1 cellular context compared by ENCODE assay signal in genomic region chr2:9474361-9475117, GRCh38.
TF ChIP-seq lines count a peak whose summit lies in the region.

IAH1 (plus strand) TSS chr2:9474551; CDS start chr2:9474567, 16 bp downstream.

TF ChIP-seq in GM12878, 131 proteins besides CTCF, POLR2A, EP300 and RAD21 (continued from another document):
- TF ChIP-seq ZNF687 (IDR thresholded peaks at IDR 0.05) (peak; percentile 75), BACH1 (IDR thresholded peaks at IDR 0.05; ENCODE audit: borderline replicate concordance) (peak; percentile 96; the same call in 1 of the 2 replicates), SIN3A (IDR thresholded peaks at IDR 0.05; ENCODE audit: low read depth, low read length) (peak; percentile 72), ASH2L (IDR thresholded peaks at IDR 0.05; ENCODE audit: borderline replicate concordance, low read depth) (0 out of 2 replicates have a peak, but pooled peaks have one; percentile 60), LARP7 (IDR thresholded peaks at IDR 0.05) (peak; percentile 88; the same call in 1 of the 2 replicates), KLF5 (IDR thresholded peaks at IDR 0.05; ENCODE audit: partially characterized antibody) (peak; percentile 48), YY1 (IDR thresholded peaks at IDR 0.05; ENCODE audit: low read depth, low read length) (peak; percentile 82), EED (IDR thresholded peaks at IDR 0.05; ENCODE audit: low read depth) (peak; percentile 17; the same call in 1 of the 2 replicates), NFXL1 (IDR thresholded peaks at IDR 0.05; ENCODE audit: borderline replicate concordance) (no peak), RCOR1 (conservative IDR thresholded peaks at IDR 0.05; ENCODE audit: low read depth, low read length) (no peak), NR2F1 (conservative IDR thresholded peaks at IDR 0.05) (peak; percentile 62), POLR2AphosphoS5 (IDR thresholded peaks at IDR 0.05; ENCODE audit: low read length) (0 out of 2 replicates have a peak, but pooled peaks have one; percentile 46), SMARCA5 (IDR thresholded peaks at IDR 0.05) (peak; percentile 75; the same call in 1 of the 2 replicates), NR2C1 (IDR thresholded peaks at IDR 0.05) (no peak; the same call in 1 of the 2 replicates), NBN (IDR thresholded peaks at IDR 0.05) (no peak; the same call in 1 of the 2 replicates), TAF1 (IDR thresholded peaks at IDR 0.05; ENCODE audit: borderline replicate concordance, low read depth, low read length) (peak; percentile 78; the same call in 1 of the 2 replicates), SUPT20H (IDR thresholded peaks at IDR 0.05; ENCODE audit: borderline replicate concordance, control insufficient read depth, low read depth, low read length) (no peak), IKZF1 (conservative IDR thresholded peaks at IDR 0.05) (peak; percentile 86), ATF2 (IDR thresholded peaks at IDR 0.05; ENCODE audit: low read length) (no peak)
- TF ChIP-seq, protein P1, sequence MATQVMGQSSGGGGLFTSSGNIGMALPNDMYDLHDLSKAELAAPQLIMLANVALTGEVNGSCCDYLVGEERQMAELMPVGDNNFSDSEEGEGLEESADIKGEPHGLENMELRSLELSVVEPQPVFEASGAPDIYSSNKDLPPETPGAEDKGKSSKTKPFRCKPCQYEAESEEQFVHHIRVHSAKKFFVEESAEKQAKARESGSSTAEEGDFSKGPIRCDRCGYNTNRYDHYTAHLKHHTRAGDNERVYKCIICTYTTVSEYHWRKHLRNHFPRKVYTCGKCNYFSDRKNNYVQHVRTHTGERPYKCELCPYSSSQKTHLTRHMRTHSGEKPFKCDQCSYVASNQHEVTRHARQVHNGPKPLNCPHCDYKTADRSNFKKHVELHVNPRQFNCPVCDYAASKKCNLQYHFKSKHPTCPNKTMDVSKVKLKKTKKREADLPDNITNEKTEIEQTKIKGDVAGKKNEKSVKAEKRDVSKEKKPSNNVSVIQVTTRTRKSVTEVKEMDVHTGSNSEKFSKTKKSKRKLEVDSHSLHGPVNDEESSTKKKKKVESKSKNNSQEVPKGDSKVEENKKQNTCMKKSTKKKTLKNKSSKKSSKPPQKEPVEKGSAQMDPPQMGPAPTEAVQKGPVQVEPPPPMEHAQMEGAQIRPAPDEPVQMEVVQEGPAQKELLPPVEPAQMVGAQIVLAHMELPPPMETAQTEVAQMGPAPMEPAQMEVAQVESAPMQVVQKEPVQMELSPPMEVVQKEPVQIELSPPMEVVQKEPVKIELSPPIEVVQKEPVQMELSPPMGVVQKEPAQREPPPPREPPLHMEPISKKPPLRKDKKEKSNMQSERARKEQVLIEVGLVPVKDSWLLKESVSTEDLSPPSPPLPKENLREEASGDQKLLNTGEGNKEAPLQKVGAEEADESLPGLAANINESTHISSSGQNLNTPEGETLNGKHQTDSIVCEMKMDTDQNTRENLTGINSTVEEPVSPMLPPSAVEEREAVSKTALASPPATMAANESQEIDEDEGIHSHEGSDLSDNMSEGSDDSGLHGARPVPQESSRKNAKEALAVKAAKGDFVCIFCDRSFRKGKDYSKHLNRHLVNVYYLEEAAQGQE (IDR thresholded peaks at IDR 0.05; ENCODE audit: low read depth, low read length), result 0 out of 2 replicates have a peak, but pooled peaks have one; percentile 16
- TF ChIP-seq, protein P2, sequence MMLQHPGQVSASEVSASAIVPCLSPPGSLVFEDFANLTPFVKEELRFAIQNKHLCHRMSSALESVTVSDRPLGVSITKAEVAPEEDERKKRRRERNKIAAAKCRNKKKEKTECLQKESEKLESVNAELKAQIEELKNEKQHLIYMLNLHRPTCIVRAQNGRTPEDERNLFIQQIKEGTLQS (IDR thresholded peaks at IDR 0.05; ENCODE audit: borderline replicate concordance, extremely low read depth, low read depth, low read length), result peak; percentile 14; the same call in 1 of the 2 replicates
- TF ChIP-seq, protein P3, sequence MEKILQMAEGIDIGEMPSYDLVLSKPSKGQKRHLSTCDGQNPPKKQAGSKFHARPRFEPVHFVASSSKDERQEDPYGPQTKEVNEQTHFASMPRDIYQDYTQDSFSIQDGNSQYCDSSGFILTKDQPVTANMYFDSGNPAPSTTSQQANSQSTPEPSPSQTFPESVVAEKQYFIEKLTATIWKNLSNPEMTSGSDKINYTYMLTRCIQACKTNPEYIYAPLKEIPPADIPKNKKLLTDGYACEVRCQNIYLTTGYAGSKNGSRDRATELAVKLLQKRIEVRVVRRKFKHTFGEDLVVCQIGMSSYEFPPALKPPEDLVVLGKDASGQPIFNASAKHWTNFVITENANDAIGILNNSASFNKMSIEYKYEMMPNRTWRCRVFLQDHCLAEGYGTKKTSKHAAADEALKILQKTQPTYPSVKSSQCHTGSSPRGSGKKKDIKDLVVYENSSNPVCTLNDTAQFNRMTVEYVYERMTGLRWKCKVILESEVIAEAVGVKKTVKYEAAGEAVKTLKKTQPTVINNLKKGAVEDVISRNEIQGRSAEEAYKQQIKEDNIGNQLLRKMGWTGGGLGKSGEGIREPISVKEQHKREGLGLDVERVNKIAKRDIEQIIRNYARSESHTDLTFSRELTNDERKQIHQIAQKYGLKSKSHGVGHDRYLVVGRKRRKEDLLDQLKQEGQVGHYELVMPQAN (conservative IDR thresholded peaks at IDR 0.05), result peak; percentile 83
